8 cellular contexts compared by ENCODE assay signal in genomic region chr19:49113762-49114629, GRCh38. TPM values are rescaled to one million over a fixed set of nuclear protein-coding genes. Genes with fewer than 3 reads are reported as not detected.
DNase-seq lines count a peak whose midpoint lies in the region; ATAC-seq and TF ChIP-seq lines count a peak whose summit lies in the region.

Gene LIN7B, plus strand, starts transcription at chr19:49114370. Its CDS starts 35 bp downstream, at chr19:49114405.

- peak; percentile 56 for ATAC-seq in HG02798 (IDR thresholded peaks at IDR 0.05; ENCODE audit: poor library complexity, unreplicated experiment)
- ATAC-seq in activated CD4-positive, CD25-positive, alpha-beta regulatory T cell treated with anti-CD3 and anti-CD28 coated beads, Interleukin-2, amount 50 U/mL, for 24 hours = peak; percentile 67 to 70
- no peak for ATAC-seq in HG03469 (IDR thresholded peaks at IDR 0.05; ENCODE audit: unreplicated experiment)

- peak; percentile 57 for DNase-seq in NCI-H226
- DNase-seq in cerebellum (ENCODE audit: low spot score) = peak; percentile 88
- peak; percentile 57 for DNase-seq in stimulated activated CD4-positive, alpha-beta T cell treated with anti-CD3 and anti-CD28 coated beads, Interleukin-2, amount 100 ng/mL, for 4 hours (ENCODE audit: low read depth)

- no peaks in the 10 kb centered on the region for H3K27me3 ChIP-seq in layer of hippocampus (ENCODE audit: control insufficient read depth, insufficient read depth, low read length)

- TF ChIP-seq CTCF in GM12873 (IDR thresholded peaks at IDR 0.05; ENCODE audit: insufficient read depth, low read depth, low read length, missing control alignments) = peak; percentile 71

- H3K27ac ChIP-seq in layer of hippocampus (ENCODE audit: low read depth, low read length) = peak within 1 kb of the TSS; percentile 71

RNA-seq across cellular contexts. Expression of gene LIN7B, which starts in this region (rescaled TPM):
- total RNA-seq in cerebellum = 12.9 TPM
